ENCODE assay signal across 16 cellular contexts in the genomic region with DNA sequence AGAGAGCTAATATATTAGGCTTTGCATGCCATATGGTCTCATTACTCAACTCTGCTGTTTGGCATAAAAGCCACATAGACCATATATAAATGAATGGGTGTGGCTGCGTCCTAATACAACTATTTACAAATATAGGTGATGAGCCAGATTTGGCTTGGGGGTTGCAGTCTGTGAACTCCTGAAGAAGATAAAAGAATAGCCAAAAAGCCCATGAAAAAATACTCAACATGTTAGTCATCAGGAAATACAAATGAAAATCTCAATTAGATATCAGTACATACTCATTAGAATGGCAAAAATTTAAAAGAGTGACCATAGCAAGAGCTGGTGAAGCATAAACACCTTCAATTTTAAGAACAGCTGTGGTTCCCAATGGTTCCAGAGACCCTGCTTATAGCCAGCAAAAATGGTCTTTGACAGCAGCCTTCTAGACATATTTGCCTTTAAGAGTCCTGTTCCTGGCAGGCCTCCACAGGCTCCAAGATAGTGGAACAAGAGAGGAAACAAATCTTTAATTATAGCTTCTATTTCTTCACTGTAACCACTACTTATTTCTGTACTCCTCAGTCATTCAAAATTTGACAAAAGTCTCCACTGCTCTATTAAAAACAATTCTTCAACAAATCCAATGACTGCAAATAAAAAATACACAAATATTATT. TPM values are rescaled to one million over a fixed set of nuclear protein-coding genes. Genes with fewer than 3 reads are reported as not detected.
DNase-seq lines count a peak whose midpoint lies in the region; ATAC-seq, FAIRE-seq and TF ChIP-seq lines count a peak whose summit lies in the region.
"Had no signal": no experiment of that assay in that cellular context is flagged by ENCODE, and none has a peak within 500 bp of the region (broad histone marks: within the 10 kb centered on the region; RNA-seq: fewer than 3 reads in every experiment).

No MANE protein-coding gene starts in this region.

- TF ChIP-seq EP300 in HepG2 (IDR thresholded peaks at IDR 0.05; ENCODE audit: low read depth in 2 of 2, low read length in 2 of 2) (no peak), HepG2 (CRISPR knock-in tag; IDR thresholded peaks at IDR 0.05; ENCODE audit: borderline replicate concordance) (no peak)

- FAIRE-seq in HepG2 (lab: Jason Lieb, UNC), result no peak
- FAIRE-seq: bronchial epithelial cell, urothelium cell line had no signal

- WGBS in HepG2 (ENCODE audit: low lambda C conversion rate), result 93% methylated on average over 1 of the region's 1 CpG

- no peaks in the 10 kb centered on the region for H3K27me3 Mint-ChIP-seq in glutamatergic neuron (ENCODE audit: unreplicated experiment)
- H3K27me3 Mint-ChIP-seq: naive thymus-derived CD4-positive, alpha-beta T cell; stimulated activated naive CD8-positive, alpha-beta T cell treated with anti-CD3 and anti-CD28 coated beads, Interleukin-15, amount 100 ng/mL, for 72 hours had no signal

- ATAC-seq in HepG2, result no peak
- ATAC-seq: naive thymus-derived CD4-positive, alpha-beta T cell; stimulated activated naive CD8-positive, alpha-beta T cell treated with anti-CD3 and anti-CD28 coated beads, Interleukin-15, amount 100 ng/mL, for 72 hours had no signal

- H3K4me2 ChIP-seq in HepG2 (ENCODE audit: low read depth, low read length), result no peak overlapping the region

- no peak overlapping the region for H3K27ac ChIP-seq in HepG2 (ENCODE audit: extremely low read length, insufficient read depth, low read length)

- no peaks in the 10 kb centered on the region; a peak in 1 of 5 replicates for H3K36me3 ChIP-seq in HepG2 (replicated peaks in 1 of 2; ENCODE audit: control insufficient read depth in 1 of 2, insufficient read depth in 2 of 2, low read length in 2 of 2)

- no peak for TF ChIP-seq RAD21 in HepG2 (CRISPR knock-in tag; IDR thresholded peaks at IDR 0.05)

- TF ChIP-seq CTCF in astrocyte of the spinal cord (IDR thresholded peaks at IDR 0.05; ENCODE audit: low read depth, low read length) (no peak), glutamatergic neuron (IDR thresholded peaks at IDR 0.05; ENCODE audit: partially characterized antibody, unreplicated experiment) (no peak), HepG2 (CRISPR knock-in tag; IDR thresholded peaks at IDR 0.05) (no peak)

- POLR2A ChIA-PET in HepG2 (lab: Yijun Ruan, JAX), result no interaction called here

- H3K9ac ChIP-seq in HepG2 (ENCODE audit: insufficient read depth, low read depth, low read length), result no peak overlapping the region

- H3K9me3 Mint-ChIP-seq in glutamatergic neuron (ENCODE audit: unreplicated experiment), result no peaks in the 10 kb centered on the region
- H3K9me3 Mint-ChIP-seq: stimulated activated naive CD8-positive, alpha-beta T cell treated with anti-CD3 and anti-CD28 coated beads, Interleukin-15, amount 100 ng/mL, for 72 hours had no signal

- no peaks in the 10 kb centered on the region for H4K20me1 ChIP-seq in HepG2 (ENCODE audit: insufficient read depth, low read length)

- intact Hi-C loops in HepG2 (cut with micrococcal nuclease; ENCODE audit: unreplicated experiment), result no loop called here

- no peak overlapping the region for H3K4me3 Mint-ChIP-seq in glutamatergic neuron (ENCODE audit: unreplicated experiment)
- H3K4me3 Mint-ChIP-seq: naive thymus-derived CD4-positive, alpha-beta T cell; stimulated activated naive CD8-positive, alpha-beta T cell treated with anti-CD3 and anti-CD28 coated beads, Interleukin-15, amount 100 ng/mL, for 72 hours; T-helper 2 cell treated with Interferon-gamma antibody and Interleukin-4, amounts not matched to agents 5 μg/mL and 100 μg/mL, for 36 hours had no signal

- no peaks in the 10 kb centered on the region for H3K4me1 ChIP-seq in HepG2 (ENCODE audit: insufficient read depth, low read length)

- DNase-seq in DMS79 (lab: John Stamatoyannopoulos, UW), result peak; percentile 66
- peak; percentile 18 for DNase-seq in LoVo (ENCODE audit: low spot score)
- peak; percentile 29 for DNase-seq in astrocyte of the spinal cord (ENCODE audit: low read depth, low spot score)
- peak; percentile 44 for DNase-seq in kidney tubule cell (ENCODE audit: low spot score)
- no peak for DNase-seq in glutamatergic neuron
- DNase-seq in HepG2 (ENCODE audit: low spot score), result no peak
- no peak for DNase-seq in NCI-H1105 treated with DMSO at 0.1 percent for 48 hours (lab: John Stamatoyannopoulos, UW)
- DNase-seq in activated CD4-positive, alpha-beta T cell treated with anti-CD3 and anti-CD28 coated beads for 4 hours, result no peak
- DNase-seq: COR-L47; effector CD8-positive, alpha-beta T cell; naive thymus-derived CD4-positive, alpha-beta T cell; Right ventricle myocardium superior; stimulated activated naive CD8-positive, alpha-beta T cell treated with anti-CD3 and anti-CD28 coated beads, Interleukin-15, amount 100 ng/mL, for 72 hours had no signal

- CTCF ChIA-PET in HepG2 (lab: Yijun Ruan, JAX; ENCODE audit: low intra/inter-chr PET ratio, low total read pairs), result no interaction called here

- in situ Hi-C loops in astrocyte of the spinal cord (cut with HindIII; ENCODE audit: low sequenced_read_pairs) (no loop called here), HepG2 (cut with HindIII; ENCODE audit: extremely low pct_ligation_motif_present, low pct_unique_long_range_greater_than_20kb) (loop anchor here (25.0 kb wide), 1 partner anchor 192 kb away; a partner anchor contains a TSS)

- no peak overlapping the region for H2AFZ ChIP-seq in HepG2 (ENCODE audit: low read length)

- H3K79me2 ChIP-seq in HepG2 (ENCODE audit: insufficient read depth, low read length), result no peaks in the 10 kb centered on the region

- no peak overlapping the region for H3K4me3 ChIP-seq in astrocyte of the spinal cord (ENCODE audit: low read depth, low read length)
- no peak overlapping the region for H3K4me3 ChIP-seq in HepG2 (replicated peaks in 1 of 3; ENCODE audit: insufficient read depth in 1 of 3, low read depth in 2 of 3, low read length in 3 of 3)

- peaks cover 6% of the 10 kb centered on the region; the same call in 1 of the 2 replicates for H3K9me3 ChIP-seq in HepG2 (ENCODE audit: low read length)

- H3K4me1 Mint-ChIP-seq in glutamatergic neuron (ENCODE audit: low read depth, unreplicated experiment), result peaks cover 14% of the 10 kb centered on the region
- H3K4me1 Mint-ChIP-seq: stimulated activated naive CD8-positive, alpha-beta T cell treated with anti-CD3 and anti-CD28 coated beads, Interleukin-15, amount 100 ng/mL, for 72 hours had no signal

- BruUV-seq in HepG2 (replicated peaks; lab: Mats Ljungman, UMichigan), result no TSS peak

- no peak for TF ChIP-seq POLR2A in HepG2 (IDR thresholded peaks at IDR 0.05; ENCODE audit: insufficient read depth in 1 of 2, low read depth in 2 of 2, low read length in 2 of 2)

- no peaks in the 10 kb centered on the region for H3K36me3 Mint-ChIP-seq in glutamatergic neuron (ENCODE audit: unreplicated experiment)

- no peaks in the 10 kb centered on the region for H3K27me3 ChIP-seq in HepG2 (ENCODE audit: control insufficient read depth in 1 of 2, insufficient read depth in 2 of 2, low read length in 2 of 2)

- H3K27ac Mint-ChIP-seq in glutamatergic neuron (ENCODE audit: unreplicated experiment), result no peak overlapping the region
- H3K27ac Mint-ChIP-seq: naive thymus-derived CD4-positive, alpha-beta T cell; stimulated activated naive CD8-positive, alpha-beta T cell treated with anti-CD3 and anti-CD28 coated beads, Interleukin-15, amount 100 ng/mL, for 72 hours; T-helper 2 cell treated with Interferon-gamma antibody and Interleukin-4, amounts not matched to agents 5 μg/mL and 100 μg/mL, for 36 hours had no signal

RNA-seq across cellular contexts. Expression of a gene that starts 16.1 kb away (rescaled TPM):
- total RNA-seq in glutamatergic neuron (ENCODE audit: unreplicated experiment) (182 TPM), HepG2 (2016; rRNA removed; fragmentation: Illumina TruSeq; extraction: Trizol) (6.4 and 8.0 TPM in 2 replicates)
- 3.9 and 4.0 TPM in 2 replicates for total RNA-seq in HepG2 (2016; cell fraction: cytosol; rRNA removed; fragmentation: Illumina TruSeq; extraction: Trizol; ENCODE audit: low read depth)
- 6.5 and 9.9 TPM in 2 replicates for total RNA-seq in HepG2 (2016; cell fraction: insoluble cytoplasmic fraction; rRNA removed; fragmentation: Illumina TruSeq; extraction: Trizol)
- 6.9 and 8.1 TPM in 2 replicates for total RNA-seq in HepG2 (2016; cell fraction: membrane; rRNA removed; fragmentation: Illumina TruSeq; extraction: Trizol)
- total RNA-seq in HepG2 (2016; cell fraction: nucleus; rRNA removed; fragmentation: Illumina TruSeq; extraction: Trizol), result 12.7 and 13.2 TPM in 2 replicates
- 5.5 and 6.2 TPM in 2 replicates for polyA plus RNA-seq in HepG2 (2011; rRNA removed)
- polyA plus RNA-seq in HepG2 (2011; cell fraction: cytosol; rRNA removed), result 3.1 and 3.6 TPM in 2 replicates
- polyA plus RNA-seq in HepG2 (2011; cell fraction: nucleus; rRNA removed), result 6.4 and 6.5 TPM in 2 replicates
- 5.9 and 6.5 TPM in 2 replicates for polyA plus RNA-seq in HepG2 (2012)
- polyA plus RNA-seq in HepG2 (2016; cell fraction: cytosol; fragmentation: Illumina TruSeq; extraction: Trizol; ENCODE audit: low read depth), result 4.6 and 6.1 TPM in 2 replicates
- polyA plus RNA-seq in HepG2 (2016; cell fraction: insoluble cytoplasmic fraction; fragmentation: Illumina TruSeq; extraction: Trizol; ENCODE audit: low read depth), result 8.1 and 10.7 TPM in 2 replicates
- polyA plus RNA-seq in HepG2 (2016; cell fraction: membrane; fragmentation: Illumina TruSeq; extraction: Trizol; ENCODE audit: low read depth), result 7.1 and 8.2 TPM in 2 replicates
- 12.8 and 14.8 TPM in 2 replicates for polyA plus RNA-seq in HepG2 (2016; cell fraction: nucleus; fragmentation: Illumina TruSeq; extraction: Trizol; ENCODE audit: insufficient read depth, low read depth)
- polyA minus RNA-seq in HepG2 (2011; rRNA and poly(A)+ RNA removed; ENCODE audit: low replicate concordance), result 19.1 and 127 TPM in 2 replicates
- 5.9 and 7.7 TPM in 2 replicates for polyA minus RNA-seq in HepG2 (2011; cell fraction: cytosol; rRNA and poly(A)+ RNA removed)
- 20.1 and 22.3 TPM in 2 replicates for polyA minus RNA-seq in HepG2 (2011; cell fraction: nucleus; rRNA and poly(A)+ RNA removed)

RNA-seq across cellular contexts. Expression of a gene that starts 16.3 kb away (rescaled TPM):
- total RNA-seq in glutamatergic neuron (ENCODE audit: unreplicated experiment), result 65.1 TPM
- total RNA-seq in HepG2 (2016; rRNA removed; fragmentation: Illumina TruSeq; extraction: Trizol), result 31.3 TPM in 2 replicates
- 7.4 and 7.8 TPM in 2 replicates for total RNA-seq in HepG2 (2016; cell fraction: cytosol; rRNA removed; fragmentation: Illumina TruSeq; extraction: Trizol; ENCODE audit: low read depth)
- total RNA-seq in HepG2 (2016; cell fraction: insoluble cytoplasmic fraction; rRNA removed; fragmentation: Illumina TruSeq; extraction: Trizol), result 26.7 and 30.7 TPM in 2 replicates
- 14.4 and 14.9 TPM in 2 replicates for total RNA-seq in HepG2 (2016; cell fraction: membrane; rRNA removed; fragmentation: Illumina TruSeq; extraction: Trizol)
- 25.1 and 28.0 TPM in 2 replicates for total RNA-seq in HepG2 (2016; cell fraction: nucleus; rRNA removed; fragmentation: Illumina TruSeq; extraction: Trizol)
- polyA plus RNA-seq in HepG2 (2011; rRNA removed), result 44.2 and 56.0 TPM in 2 replicates
- 50.5 and 57.4 TPM in 2 replicates for polyA plus RNA-seq in HepG2 (2011; cell fraction: cytosol; rRNA removed)
- 50.6 and 58.0 TPM in 2 replicates for polyA plus RNA-seq in HepG2 (2011; cell fraction: nucleus; rRNA removed)
- polyA plus RNA-seq in HepG2 (2012), result 32.9 and 37.6 TPM in 2 replicates
- polyA plus RNA-seq in HepG2 (2016; cell fraction: cytosol; fragmentation: Illumina TruSeq; extraction: Trizol; ENCODE audit: low read depth), result 5.2 and 5.8 TPM in 2 replicates
- polyA plus RNA-seq in HepG2 (2016; cell fraction: insoluble cytoplasmic fraction; fragmentation: Illumina TruSeq; extraction: Trizol; ENCODE audit: low read depth), result 38.0 and 47.1 TPM in 2 replicates
- polyA plus RNA-seq in HepG2 (2016; cell fraction: membrane; fragmentation: Illumina TruSeq; extraction: Trizol; ENCODE audit: low read depth), result 11.3 and 14.1 TPM in 2 replicates
- 36.6 and 41.2 TPM in 2 replicates for polyA plus RNA-seq in HepG2 (2016; cell fraction: nucleus; fragmentation: Illumina TruSeq; extraction: Trizol; ENCODE audit: insufficient read depth, low read depth)
- polyA minus RNA-seq in HepG2 (2011; rRNA and poly(A)+ RNA removed; ENCODE audit: low replicate concordance), result 59.3 and 103 TPM in 2 replicates
- polyA minus RNA-seq in HepG2 (2011; cell fraction: cytosol; rRNA and poly(A)+ RNA removed), result 34.3 and 38.3 TPM in 2 replicates
- polyA minus RNA-seq in HepG2 (2011; cell fraction: nucleus; rRNA and poly(A)+ RNA removed), result 65.1 and 67.1 TPM in 2 replicates

Comparison
In these comparisons a context has a peak if more than half of its experiments do, and no peak if none do; other contexts are left out.
1. DNase-seq: peak in DMS79 (single experiment), LoVo (single experiment), astrocyte of the spinal cord (single experiment) and kidney tubule cell (single experiment); none in glutamatergic neuron (single experiment), HepG2 (single experiment), NCI-H1105 treated with DMSO at 0.1 percent for 48 hours (single experiment) and activated CD4-positive, alpha-beta T cell treated with anti-CD3 and anti-CD28 coated beads for 4 hours (0 of 2).
2. RNA of a gene that starts 16.1 kb away (total RNA-seq): 182 TPM in glutamatergic neuron (single experiment); 3.9 to 13.2 TPM in HepG2; every median in the first group is over 10 times any median in the second.